14 cellular contexts compared by ENCODE assay signal in genomic region chr1:92315766-92316413, GRCh38.
DNase-seq lines count a peak whose midpoint lies in the region; ATAC-seq, FAIRE-seq and TF ChIP-seq lines count a peak whose summit lies in the region.
"Had no signal": no experiment of that assay in that cellular context is flagged by ENCODE, and none has a peak within 500 bp of the region (broad histone marks: within the 10 kb centered on the region; RNA-seq: fewer than 3 reads in every experiment).

No MANE protein-coding gene starts in this region.

- H3K27ac Mint-ChIP-seq in T-helper 1 cell treated with Interleukin-12 subunit alpha and Interleukin-12 subunit beta and Interleukin-4 antibody, amounts not matched to agents 30 μg/mL and 1 μg/mL, for 36 hours = peak overlapping the region; percentile 96
- peak overlapping the region; percentile 83 for H3K27ac Mint-ChIP-seq in activated naive CD4-positive, alpha-beta T cell treated with anti-CD3 and anti-CD28 coated beads, Interleukin-2, amount 10 ng/mL, durations not matched to agents 7 days and 5 days

- no peak for ATAC-seq in HG03039 (IDR thresholded peaks at IDR 0.05; ENCODE audit: unreplicated experiment)
- ATAC-seq: sciatic nerve had no signal

- H3K4me1 Mint-ChIP-seq in T-helper 1 cell treated with Interleukin-12 subunit alpha and Interleukin-12 subunit beta and Interleukin-4 antibody, amounts not matched to agents 30 μg/mL and 1 μg/mL, for 36 hours (ENCODE audit: low read depth) = peaks cover 62% of the 10 kb centered on the region
- peaks cover 70% of the 10 kb centered on the region for H3K4me1 Mint-ChIP-seq in activated naive CD4-positive, alpha-beta T cell treated with anti-CD3 and anti-CD28 coated beads, Interleukin-2, amount 10 ng/mL, durations not matched to agents 7 days and 5 days
- H3K4me1 Mint-ChIP-seq: neural crest cell had no signal

- FAIRE-seq in D721Med (lab: Jason Lieb, UNC) = no peak

- H3K36me3 Mint-ChIP-seq in T-helper 1 cell treated with Interleukin-12 subunit alpha and Interleukin-12 subunit beta and Interleukin-4 antibody, amounts not matched to agents 30 μg/mL and 1 μg/mL, for 36 hours (ENCODE audit: low read depth) = peaks cover 48% of the 10 kb centered on the region
- H3K36me3 Mint-ChIP-seq in activated naive CD4-positive, alpha-beta T cell treated with anti-CD3 and anti-CD28 coated beads, Interleukin-2, amount 10 ng/mL, durations not matched to agents 7 days and 5 days = peaks cover 41% of the 10 kb centered on the region

- H3K27me3 Mint-ChIP-seq in T-helper 1 cell treated with Interleukin-12 subunit alpha and Interleukin-12 subunit beta and Interleukin-4 antibody, amounts not matched to agents 30 μg/mL and 1 μg/mL, for 36 hours (ENCODE audit: low read depth) = no peaks in the 10 kb centered on the region
- H3K27me3 Mint-ChIP-seq in activated naive CD4-positive, alpha-beta T cell treated with anti-CD3 and anti-CD28 coated beads, Interleukin-2, amount 10 ng/mL, durations not matched to agents 7 days and 5 days = no peaks in the 10 kb centered on the region

- peak; percentile 20 for DNase-seq in NK-92 treated with Interleukin-12 subunit alpha and Interleukin-12 subunit beta, amount 100 ng/mL, for 24 hours (lab: John Stamatoyannopoulos, UW)
- DNase-seq in NK-92 (lab: John Stamatoyannopoulos, UW; ENCODE audit: unreplicated experiment) = no peak
- DNase-seq in activated naive CD4-positive, alpha-beta T cell treated with anti-CD3 and anti-CD28 coated beads, Interleukin-2, amount 10 ng/mL, durations not matched to agents 7 days and 5 days = peak; percentile 59
- peak; percentile 39 for DNase-seq in stimulated activated CD4-positive, alpha-beta T cell treated with anti-CD3 and anti-CD28 coated beads, Interleukin-4, amount 100 ng/mL, for 24 hours
- no peak for DNase-seq in HuH-7 (ENCODE audit: low spot score)
- DNase-seq in D721Med (ENCODE audit: insufficient read length, low spot score) = no peak
- DNase-seq: amygdala, Caco-2, NCI-H69, upper lobe of left lung had no signal

- CTCF ChIA-PET in activated naive CD4-positive, alpha-beta T cell treated with anti-CD3 and anti-CD28 coated beads, Interleukin-2, amount 10 ng/mL, durations not matched to agents 7 days and 5 days (lab: Charles Lee) = interaction anchor here (1.0 to 5.3 kb wide), 11 partner anchors 11 to 265 kb away, joined by 3 to 24 read pairs (median 6); partner anchors contain the start of genes GFI1, GLMN and RPAP2

- H3K4me3 Mint-ChIP-seq in T-helper 1 cell treated with Interleukin-12 subunit alpha and Interleukin-12 subunit beta and Interleukin-4 antibody, amounts not matched to agents 30 μg/mL and 1 μg/mL, for 36 hours = peak overlapping the region; percentile 75
- H3K4me3 Mint-ChIP-seq in activated naive CD4-positive, alpha-beta T cell treated with anti-CD3 and anti-CD28 coated beads, Interleukin-2, amount 10 ng/mL, durations not matched to agents 7 days and 5 days = no peak overlapping the region
- H3K4me3 Mint-ChIP-seq: neural crest cell had no signal

- TF ChIP-seq CTCF in D721Med (IDR thresholded peaks at IDR 0.05; ENCODE audit: insufficient read depth, missing control alignments) = no peak

- no peaks in the 10 kb centered on the region for H3K9me3 Mint-ChIP-seq in T-helper 1 cell treated with Interleukin-12 subunit alpha and Interleukin-12 subunit beta and Interleukin-4 antibody, amounts not matched to agents 30 μg/mL and 1 μg/mL, for 36 hours
- H3K9me3 Mint-ChIP-seq in activated naive CD4-positive, alpha-beta T cell treated with anti-CD3 and anti-CD28 coated beads, Interleukin-2, amount 10 ng/mL, durations not matched to agents 7 days and 5 days = peaks cover 7% of the 10 kb centered on the region
- H3K9me3 Mint-ChIP-seq: neural crest cell had no signal

Comparison
In these comparisons a context has a peak if more than half of its experiments do, and no peak if none do; other contexts are left out.
1. DNase-seq: peak in NK-92 treated with Interleukin-12 subunit alpha and Interleukin-12 subunit beta, amount 100 ng/mL, for 24 hours (single experiment), activated naive CD4-positive, alpha-beta T cell treated with anti-CD3 and anti-CD28 coated beads, Interleukin-2, amount 10 ng/mL, durations not matched to agents 7 days and 5 days (single experiment) and stimulated activated CD4-positive, alpha-beta T cell treated with anti-CD3 and anti-CD28 coated beads, Interleukin-4, amount 100 ng/mL, for 24 hours (single experiment); none in NK-92 (single experiment), HuH-7 (single experiment) and D721Med (single experiment).